In the genomic region with DNA sequence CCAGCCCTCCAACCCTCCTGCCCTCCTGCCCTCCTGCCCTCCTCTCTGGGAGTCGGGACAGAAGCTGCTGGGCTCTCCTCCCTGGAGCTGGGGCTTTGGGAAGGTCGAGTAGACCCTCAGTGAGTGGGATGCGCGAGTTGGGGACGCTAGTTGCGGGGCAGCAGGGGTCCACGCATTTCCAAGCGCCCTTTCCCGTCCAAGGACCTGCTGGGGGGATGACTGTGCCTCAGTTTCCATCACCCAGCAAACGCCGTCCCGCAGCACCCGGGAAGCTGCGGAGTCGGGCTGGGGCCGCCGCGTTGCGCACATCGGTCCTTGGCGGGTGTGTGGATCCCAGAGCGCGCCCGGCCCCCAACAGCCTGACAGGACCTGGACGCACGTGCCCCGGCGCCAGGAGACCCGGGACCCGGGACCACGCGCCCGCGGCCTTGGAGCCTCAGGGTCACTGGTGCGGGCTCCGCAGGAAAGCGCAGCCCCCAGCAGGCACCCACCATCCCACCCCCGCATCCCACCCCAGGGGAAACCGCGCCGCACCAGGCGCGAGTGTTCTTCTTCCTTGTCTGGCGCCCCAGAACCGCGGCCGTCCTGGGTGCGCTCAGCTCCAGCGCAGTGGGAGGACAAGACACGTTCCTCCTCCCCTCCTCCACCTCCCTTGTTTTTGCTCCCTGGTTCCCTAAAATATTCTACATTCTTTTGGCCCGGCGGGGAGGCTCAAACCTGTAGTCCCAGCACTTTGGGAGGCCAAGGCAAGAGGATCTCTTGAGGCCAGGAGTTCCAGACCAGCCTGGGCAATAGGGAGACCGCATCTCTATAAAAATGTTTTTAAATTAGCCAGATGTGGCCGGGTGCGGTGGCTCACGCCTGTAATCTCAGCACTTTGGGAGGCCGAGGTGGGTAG, we compare ENCODE assay signal across 26 cellular contexts. TPM values are rescaled to one million over a fixed set of nuclear protein-coding genes. Genes with fewer than 3 reads are reported as not detected.
"Had no signal": no experiment of that assay in that cellular context is flagged by ENCODE, and none has a peak within 500 bp of the region (broad histone marks: within the 10 kb centered on the region; RNA-seq: fewer than 3 reads in every experiment).

No MANE protein-coding gene starts in this region.

- FAIRE-seq: TTC549 had no signal

- H3K27ac Mint-ChIP-seq: activated B cell treated with CpG ODN at 0.5 μM for 24 hours; activated CD4-positive, alpha-beta memory T cell treated with anti-CD3 and anti-CD28 coated beads for 36 hours; activated naive CD4-positive, alpha-beta T cell treated with anti-CD3 and anti-CD28 coated beads for 36 hours; activated naive CD8-positive, alpha-beta T cell had no signal

- H3K9me3 ChIP-seq: adrenal gland, Peyer's patch, SJSA1 had no signal

- H3K9me3 Mint-ChIP-seq: activated B cell treated with CpG ODN at 0.5 μM for 24 hours; activated CD4-positive, alpha-beta memory T cell treated with anti-CD3 and anti-CD28 coated beads for 36 hours; activated CD4-positive, alpha-beta T cell treated with anti-CD3 and anti-CD28 coated beads, Interleukin-2, amount 10 ng/mL, durations not matched to agents 7 days and 5 days; activated naive CD4-positive, alpha-beta T cell treated with anti-CD3 and anti-CD28 coated beads for 36 hours; activated T-cell treated with anti-CD3 and anti-CD28 coated beads, Interleukin-2, amount 50 U/mL, for 4 hours had no signal

- H3K36me3 ChIP-seq: adrenal gland, Peyer's patch, SJSA1 had no signal

- H3K4me2 ChIP-seq: KMS-11 had no signal

- H3K36me3 Mint-ChIP-seq: activated CD4-positive, alpha-beta memory T cell treated with anti-CD3 and anti-CD28 coated beads for 36 hours; activated naive CD8-positive, alpha-beta T cell had no signal

- H3K9ac ChIP-seq: KMS-11 had no signal

- H3K4me1 ChIP-seq: adrenal gland, SJSA1 had no signal

- H3K4me3 Mint-ChIP-seq: activated B cell treated with CpG ODN at 0.5 μM for 24 hours; activated CD4-positive, alpha-beta memory T cell treated with anti-CD3 and anti-CD28 coated beads for 36 hours; activated naive CD4-positive, alpha-beta T cell treated with anti-CD3 and anti-CD28 coated beads for 36 hours; activated naive CD8-positive, alpha-beta T cell; activated T-cell treated with anti-CD3 and anti-CD28 coated beads, Interleukin-2, amount 50 U/mL, for 4 hours had no signal

- H3K4me1 Mint-ChIP-seq: activated CD4-positive, alpha-beta T cell treated with anti-CD3 and anti-CD28 coated beads, Interleukin-2, amount 10 ng/mL, durations not matched to agents 7 days and 5 days had no signal

- H3K4me3 ChIP-seq: adrenal gland, Peyer's patch, SJSA1 had no signal

- DNase-seq: activated B cell treated with CpG ODN at 0.5 μM for 24 hours; activated CD4-positive, alpha-beta memory T cell treated with anti-CD3 and anti-CD28 coated beads for 36 hours; activated CD4-positive, alpha-beta T cell treated with anti-CD3 and anti-CD28 coated beads for 1 hour; activated CD4-positive, alpha-beta T cell treated with anti-CD3 and anti-CD28 coated beads, Interleukin-2, amount 10 ng/mL, durations not matched to agents 7 days and 5 days; activated CD8-positive, alpha-beta memory T cell treated with anti-CD3 and anti-CD28 coated beads for 24 hours; activated effector memory CD4-positive, alpha-beta T cell treated with anti-CD3 and anti-CD28 coated beads, Interleukin-2, amount 50 U/mL, for 16 hours; activated naive CD4-positive, alpha-beta T cell treated with anti-CD3 and anti-CD28 coated beads for 36 hours; activated T-cell treated with anti-CD3 and anti-CD28 coated beads, Interleukin-2, amount 50 U/mL, for 4 hours; adrenal gland; anterior cingulate cortex; NCI-H1092; NCI-H1417; NCI-H2029 treated with DMSO at 0.1 percent for 48 hours; NCI-H510A treated with DMSO at 0.1 percent for 48 hours; NCI-H69; NK-92 treated with Interleukin-12 subunit alpha and Interleukin-12 subunit beta, amount 100 ng/mL, for 24 hours; Peyer's patch; Right ventricle myocardium superior; T-helper 2 cell; T1000 had no signal

- ATAC-seq: activated T-cell treated with anti-CD3 and anti-CD28 coated beads, Interleukin-2, amount 50 U/mL, for 4 hours had no signal

- H3K27ac ChIP-seq: adrenal gland, KMS-11, Peyer's patch, RWPE1, SJSA1 had no signal

RNA-seq across cellular contexts. Expression of a gene that starts 9.2 kb away (rescaled TPM):
- total RNA-seq: activated B cell treated with CpG ODN at 0.5 μM for 24 hours; activated CD4-positive, alpha-beta memory T cell treated with anti-CD3 and anti-CD28 coated beads for 36 hours; activated CD4-positive, alpha-beta T cell treated with anti-CD3 and anti-CD28 coated beads, Interleukin-2, amount 10 ng/mL, durations not matched to agents 7 days and 5 days; activated naive CD4-positive, alpha-beta T cell treated with anti-CD3 and anti-CD28 coated beads for 36 hours; activated T-cell treated with anti-CD3 and anti-CD28 coated beads, Interleukin-2, amount 50 U/mL, for 4 hours; adrenal gland; cardiac septum; Right ventricle myocardium superior; SJSA1 had no signal
